Comparison of ENCODE assay signal across 9 cellular contexts in genomic region chr3:40287248-40287647, GRCh38.
"Had no signal": no experiment of that assay in that cellular context is flagged by ENCODE, and none has a peak within 500 bp of the region (broad histone marks: within the 10 kb centered on the region; RNA-seq: fewer than 3 reads in every experiment).

No MANE protein-coding gene starts in this region.

- H3K9me3 ChIP-seq: HAP-1 had no signal

- H3K4me3 ChIP-seq: GM23248, HAP-1 had no signal

- DNase-seq: GM23248, GOT3, H7, HFFc6, KBM-7 had no signal

- H3K4me1 ChIP-seq: HAP-1 had no signal

- H3K4me3 Mint-ChIP-seq: HFFc6, IgD-negative memory B cell had no signal

- H3K27me3 Mint-ChIP-seq: IgD-negative memory B cell had no signal

- H3K36me3 ChIP-seq: HAP-1 had no signal

- H3K27ac Mint-ChIP-seq: HFFc6, IgD-negative memory B cell had no signal

- ATAC-seq: HCT116, HepG2 had no signal

- H3K4me1 Mint-ChIP-seq: IgD-negative memory B cell had no signal

- H3K9me3 Mint-ChIP-seq: HFFc6 had no signal
